In the genomic region with DNA sequence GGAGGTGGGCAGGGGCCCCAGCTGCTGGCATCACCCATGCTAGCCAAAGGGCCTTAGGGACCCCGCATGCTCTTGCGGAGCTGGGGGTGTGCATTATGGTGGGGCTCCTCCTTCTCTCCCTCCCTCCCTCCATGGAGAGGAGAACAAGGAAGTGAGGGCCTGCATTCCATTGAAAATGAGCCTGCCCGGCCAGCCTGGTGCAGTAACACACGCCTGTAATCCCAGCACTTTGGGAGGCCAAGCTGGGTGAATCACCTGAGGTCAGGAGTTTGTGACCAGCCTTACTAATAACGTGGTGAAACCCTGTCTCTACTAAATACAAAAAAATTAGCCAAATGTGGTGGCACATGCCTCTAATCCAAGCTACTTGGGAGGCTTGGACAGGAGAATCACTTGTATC, we compare ENCODE assay signal across 2 cellular contexts.
TF ChIP-seq lines count a peak whose summit lies in the region.

No MANE protein-coding gene starts in this region.

TF ChIP-seq in IMR-90, 13 proteins besides CTCF, POLR2A, EP300 and RAD21:
- TF ChIP-seq MAFK (IDR thresholded peaks at IDR 0.05; ENCODE audit: low read depth, low read length) = no peak
- no peak for TF ChIP-seq MXI1 (IDR thresholded peaks at IDR 0.05; ENCODE audit: borderline replicate concordance, low read depth, low read length)
- TF ChIP-seq, protein P1, sequence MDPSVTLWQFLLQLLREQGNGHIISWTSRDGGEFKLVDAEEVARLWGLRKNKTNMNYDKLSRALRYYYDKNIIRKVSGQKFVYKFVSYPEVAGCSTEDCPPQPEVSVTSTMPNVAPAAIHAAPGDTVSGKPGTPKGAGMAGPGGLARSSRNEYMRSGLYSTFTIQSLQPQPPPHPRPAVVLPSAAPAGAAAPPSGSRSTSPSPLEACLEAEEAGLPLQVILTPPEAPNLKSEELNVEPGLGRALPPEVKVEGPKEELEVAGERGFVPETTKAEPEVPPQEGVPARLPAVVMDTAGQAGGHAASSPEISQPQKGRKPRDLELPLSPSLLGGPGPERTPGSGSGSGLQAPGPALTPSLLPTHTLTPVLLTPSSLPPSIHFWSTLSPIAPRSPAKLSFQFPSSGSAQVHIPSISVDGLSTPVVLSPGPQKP (IDR thresholded peaks at IDR 0.05; ENCODE audit: borderline replicate concordance, low read depth, low read length) = no peak
- no peak for TF ChIP-seq RFX5 (IDR thresholded peaks at IDR 0.05; ENCODE audit: low read depth, low read length)
- no peak for TF ChIP-seq FOS (IDR thresholded peaks at IDR 0.05; ENCODE audit: low read depth, low read length)
- TF ChIP-seq MAZ (IDR thresholded peaks at IDR 0.05; ENCODE audit: borderline replicate concordance, low read depth, low read length) = no peak
- TF ChIP-seq, protein P2, sequence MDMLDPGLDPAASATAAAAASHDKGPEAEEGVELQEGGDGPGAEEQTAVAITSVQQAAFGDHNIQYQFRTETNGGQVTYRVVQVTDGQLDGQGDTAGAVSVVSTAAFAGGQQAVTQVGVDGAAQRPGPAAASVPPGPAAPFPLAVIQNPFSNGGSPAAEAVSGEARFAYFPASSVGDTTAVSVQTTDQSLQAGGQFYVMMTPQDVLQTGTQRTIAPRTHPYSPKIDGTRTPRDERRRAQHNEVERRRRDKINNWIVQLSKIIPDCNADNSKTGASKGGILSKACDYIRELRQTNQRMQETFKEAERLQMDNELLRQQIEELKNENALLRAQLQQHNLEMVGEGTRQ (IDR thresholded peaks at IDR 0.05; ENCODE audit: low read depth, low read length) = no peak
- no peak for TF ChIP-seq BHLHE40 (IDR thresholded peaks at IDR 0.05; ENCODE audit: low read depth, low read length)
- no peak for TF ChIP-seq CHD1 (IDR thresholded peaks at IDR 0.05; ENCODE audit: low read depth, low read length)

TF ChIP-seq in K562, 482 proteins besides CTCF, POLR2A, EP300 and RAD21:
- TF ChIP-seq ZNF445 (CRISPR knock-in tag; IDR thresholded peaks at IDR 0.05; ENCODE audit: low read depth) = no peak
- TF ChIP-seq, protein P3, sequence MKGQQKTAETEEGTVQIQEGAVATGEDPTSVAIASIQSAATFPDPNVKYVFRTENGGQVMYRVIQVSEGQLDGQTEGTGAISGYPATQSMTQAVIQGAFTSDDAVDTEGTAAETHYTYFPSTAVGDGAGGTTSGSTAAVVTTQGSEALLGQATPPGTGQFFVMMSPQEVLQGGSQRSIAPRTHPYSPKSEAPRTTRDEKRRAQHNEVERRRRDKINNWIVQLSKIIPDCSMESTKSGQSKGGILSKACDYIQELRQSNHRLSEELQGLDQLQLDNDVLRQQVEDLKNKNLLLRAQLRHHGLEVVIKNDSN (CRISPR knock-in tag; IDR thresholded peaks at IDR 0.05) = peak; percentile 52; the same call in 1 of the 2 replicates
- TF ChIP-seq, protein P4, sequence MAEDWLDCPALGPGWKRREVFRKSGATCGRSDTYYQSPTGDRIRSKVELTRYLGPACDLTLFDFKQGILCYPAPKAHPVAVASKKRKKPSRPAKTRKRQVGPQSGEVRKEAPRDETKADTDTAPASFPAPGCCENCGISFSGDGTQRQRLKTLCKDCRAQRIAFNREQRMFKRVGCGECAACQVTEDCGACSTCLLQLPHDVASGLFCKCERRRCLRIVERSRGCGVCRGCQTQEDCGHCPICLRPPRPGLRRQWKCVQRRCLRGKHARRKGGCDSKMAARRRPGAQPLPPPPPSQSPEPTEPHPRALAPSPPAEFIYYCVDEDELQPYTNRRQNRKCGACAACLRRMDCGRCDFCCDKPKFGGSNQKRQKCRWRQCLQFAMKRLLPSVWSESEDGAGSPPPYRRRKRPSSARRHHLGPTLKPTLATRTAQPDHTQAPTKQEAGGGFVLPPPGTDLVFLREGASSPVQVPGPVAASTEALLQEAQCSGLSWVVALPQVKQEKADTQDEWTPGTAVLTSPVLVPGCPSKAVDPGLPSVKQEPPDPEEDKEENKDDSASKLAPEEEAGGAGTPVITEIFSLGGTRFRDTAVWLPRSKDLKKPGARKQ (CRISPR knock-in tag; IDR thresholded peaks at IDR 0.05) = no peak
- TF ChIP-seq RFX5 (IDR thresholded peaks at IDR 0.05; ENCODE audit: low read depth, low read length) = no peak
- no peak for TF ChIP-seq TEAD2 (tag; IDR thresholded peaks at IDR 0.05)
- no peak for TF ChIP-seq NCOA2 (IDR thresholded peaks at IDR 0.05; ENCODE audit: partially characterized antibody in 2 of 2)
- TF ChIP-seq, protein P2 (CRISPR knock-in tag; IDR thresholded peaks at IDR 0.05) = 0 out of 2 replicates have a peak, but pooled peaks have one; percentile 11
- TF ChIP-seq PHB2 (IDR thresholded peaks at IDR 0.05; ENCODE audit: low read depth) = no peak
- no peak for TF ChIP-seq GTF2F1 (IDR thresholded peaks at IDR 0.05; ENCODE audit: low read depth, low read length)
- TF ChIP-seq CHD1 (IDR thresholded peaks at IDR 0.05; ENCODE audit: low read length) = no peak
- no peak for TF ChIP-seq TEAD4 (IDR thresholded peaks at IDR 0.05; ENCODE audit: low read length)
- TF ChIP-seq TEAD4 (CRISPR knock-in tag; IDR thresholded peaks at IDR 0.05; ENCODE audit: borderline replicate concordance) = 0 out of 2 replicates have a peak, but pooled peaks have one; percentile 28
- TF ChIP-seq, protein P5, sequence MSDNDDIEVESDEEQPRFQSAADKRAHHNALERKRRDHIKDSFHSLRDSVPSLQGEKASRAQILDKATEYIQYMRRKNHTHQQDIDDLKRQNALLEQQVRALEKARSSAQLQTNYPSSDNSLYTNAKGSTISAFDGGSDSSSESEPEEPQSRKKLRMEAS (CRISPR knock-in tag; IDR thresholded peaks at IDR 0.05) = 0 out of 2 replicates have a peak, but pooled peaks have one; percentile 8
- TF ChIP-seq ZNF197 (CRISPR knock-in tag; IDR thresholded peaks at IDR 0.05; ENCODE audit: low read depth) = no peak
- TF ChIP-seq HDAC1 (IDR thresholded peaks at IDR 0.05) = no peak
- TF ChIP-seq, protein P6, sequence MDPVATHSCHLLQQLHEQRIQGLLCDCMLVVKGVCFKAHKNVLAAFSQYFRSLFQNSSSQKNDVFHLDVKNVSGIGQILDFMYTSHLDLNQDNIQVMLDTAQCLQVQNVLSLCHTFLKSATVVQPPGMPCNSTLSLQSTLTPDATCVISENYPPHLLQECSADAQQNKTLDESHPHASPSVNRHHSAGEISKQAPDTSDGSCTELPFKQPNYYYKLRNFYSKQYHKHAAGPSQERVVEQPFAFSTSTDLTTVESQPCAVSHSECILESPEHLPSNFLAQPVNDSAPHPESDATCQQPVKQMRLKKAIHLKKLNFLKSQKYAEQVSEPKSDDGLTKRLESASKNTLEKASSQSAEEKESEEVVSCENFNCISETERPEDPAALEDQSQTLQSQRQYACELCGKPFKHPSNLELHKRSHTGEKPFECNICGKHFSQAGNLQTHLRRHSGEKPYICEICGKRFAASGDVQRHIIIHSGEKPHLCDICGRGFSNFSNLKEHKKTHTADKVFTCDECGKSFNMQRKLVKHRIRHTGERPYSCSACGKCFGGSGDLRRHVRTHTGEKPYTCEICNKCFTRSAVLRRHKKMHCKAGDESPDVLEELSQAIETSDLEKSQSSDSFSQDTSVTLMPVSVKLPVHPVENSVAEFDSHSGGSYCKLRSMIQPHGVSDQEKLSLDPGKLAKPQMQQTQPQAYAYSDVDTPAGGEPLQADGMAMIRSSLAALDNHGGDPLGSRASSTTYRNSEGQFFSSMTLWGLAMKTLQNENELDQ (CRISPR knock-in tag; IDR thresholded peaks at IDR 0.05; ENCODE audit: borderline replicate concordance) = no peak
- TF ChIP-seq HLTF (IDR thresholded peaks at IDR 0.05) = no peak
- TF ChIP-seq TARDBP (IDR thresholded peaks at IDR 0.05) = no peak
- TF ChIP-seq CBX5 (IDR thresholded peaks at IDR 0.05; ENCODE audit: borderline replicate concordance, low read depth) = no peak
- TF ChIP-seq FOXK1 (CRISPR knock-in tag; IDR thresholded peaks at IDR 0.05; ENCODE audit: borderline replicate concordance) = 0 out of 2 replicates have a peak, but pooled peaks have one; percentile 37
- no peak for TF ChIP-seq ZNF695 (CRISPR knock-in tag; IDR thresholded peaks at IDR 0.05)
- TF ChIP-seq SOX6 (IDR thresholded peaks at IDR 0.05) = no peak
- TF ChIP-seq HNRNPH1 (optimal IDR thresholded peaks at IDR 0.05; ENCODE audit: low read depth, low read length) = no peak
- no peak for TF ChIP-seq TEAD1 (CRISPR knock-in tag; IDR thresholded peaks at IDR 0.05)
- TF ChIP-seq JUN (IDR thresholded peaks at IDR 0.05; ENCODE audit: borderline replicate concordance, low read depth, low read length) = no peak
- TF ChIP-seq JUN (CRISPR knock-in tag; IDR thresholded peaks at IDR 0.05; ENCODE audit: borderline replicate concordance) = 0 out of 2 replicates have a peak, but pooled peaks have one; percentile 5
- TF ChIP-seq, protein P7, sequence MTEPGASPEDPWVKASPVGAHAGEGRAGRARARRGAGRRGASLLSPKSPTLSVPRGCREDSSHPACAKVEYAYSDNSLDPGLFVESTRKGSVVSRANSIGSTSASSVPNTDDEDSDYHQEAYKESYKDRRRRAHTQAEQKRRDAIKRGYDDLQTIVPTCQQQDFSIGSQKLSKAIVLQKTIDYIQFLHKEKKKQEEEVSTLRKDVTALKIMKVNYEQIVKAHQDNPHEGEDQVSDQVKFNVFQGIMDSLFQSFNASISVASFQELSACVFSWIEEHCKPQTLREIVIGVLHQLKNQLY (CRISPR knock-in tag; conservative IDR thresholded peaks at IDR 0.05) = 0 out of 4 replicates have a peak, but pooled peaks of 1 of the 2 experiments have one; percentile 3
- TF ChIP-seq ZNF3 (CRISPR knock-in tag; IDR thresholded peaks at IDR 0.05) = no peak
- TF ChIP-seq, protein P8, sequence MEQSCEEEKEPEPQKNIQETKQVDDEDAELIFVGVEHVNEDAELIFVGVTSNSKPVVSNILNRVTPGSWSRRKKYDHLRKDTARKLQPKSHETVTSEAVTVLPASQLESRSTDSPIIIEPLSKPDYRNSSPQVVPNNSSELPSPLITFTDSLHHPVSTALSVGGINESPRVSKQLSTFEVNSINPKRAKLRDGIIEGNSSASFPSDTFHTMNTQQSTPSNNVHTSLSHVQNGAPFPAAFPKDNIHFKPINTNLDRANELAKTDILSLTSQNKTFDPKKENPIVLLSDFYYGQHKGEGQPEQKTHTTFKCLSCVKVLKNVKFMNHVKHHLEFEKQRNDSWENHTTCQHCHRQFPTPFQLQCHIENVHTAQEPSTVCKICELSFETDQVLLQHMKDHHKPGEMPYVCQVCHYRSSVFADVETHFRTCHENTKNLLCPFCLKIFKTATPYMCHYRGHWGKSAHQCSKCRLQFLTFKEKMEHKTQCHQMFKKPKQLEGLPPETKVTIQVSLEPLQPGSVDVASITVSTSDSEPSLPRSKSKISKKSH (CRISPR knock-in tag; IDR thresholded peaks at IDR 0.05) = no peak
- no peak for TF ChIP-seq MYNN (IDR thresholded peaks at IDR 0.05)
- TF ChIP-seq MYNN (CRISPR knock-in tag; IDR thresholded peaks at IDR 0.05) = 0 out of 2 replicates have a peak, but pooled peaks have one; percentile 52
- TF ChIP-seq FIP1L1 (IDR thresholded peaks at IDR 0.05; ENCODE audit: low read depth, low read length, poor library complexity, severe bottlenecking) = no peak
- no peak for TF ChIP-seq NFE2 (IDR thresholded peaks at IDR 0.05; ENCODE audit: low read depth)
- no peak for TF ChIP-seq ZNF589 (CRISPR knock-in tag; IDR thresholded peaks at IDR 0.05; ENCODE audit: low read depth)
- no peak for TF ChIP-seq KAT2B (IDR thresholded peaks at IDR 0.05; ENCODE audit: low read depth, low read length)
